In the genomic region with DNA sequence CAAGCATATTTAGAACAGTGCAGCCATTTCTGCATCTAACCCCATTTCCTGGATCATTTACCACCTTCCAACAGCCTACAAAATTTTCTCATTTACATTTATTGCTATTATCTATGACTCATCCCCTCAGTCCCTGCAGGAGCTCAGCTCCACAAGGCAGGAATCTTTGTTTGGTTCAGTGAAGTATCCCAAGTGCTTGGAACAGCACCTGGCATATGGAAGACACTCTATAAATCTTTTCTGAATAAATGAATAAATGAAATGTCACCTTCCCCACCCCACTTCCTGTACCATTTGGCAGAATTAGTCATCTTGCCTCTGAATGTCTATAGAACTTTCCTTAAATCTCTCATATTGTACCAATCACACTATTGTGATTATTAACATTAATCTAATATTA, we compare ENCODE assay signal across 14 cellular contexts.
DNase-seq lines count a peak whose midpoint lies in the region; ATAC-seq and TF ChIP-seq lines count a peak whose summit lies in the region.
"Had no signal": no experiment of that assay in that cellular context is flagged by ENCODE, and none has a peak within 500 bp of the region (broad histone marks: within the 10 kb centered on the region; RNA-seq: fewer than 3 reads in every experiment).

No MANE protein-coding gene starts in this region.

- H3K27ac ChIP-seq in lower lobe of right lung (peak overlapping the region; percentile 1), ascending aorta (no peak overlapping the region)

- intact Hi-C loops in lower lobe of right lung (cut with DNase I), result no loop called here
- intact Hi-C loops in ascending aorta (cut with DNase I), result no loop called here

- peak; percentile 48 to 58 for ATAC-seq in activated CD4-positive, CD25-positive, alpha-beta regulatory T cell treated with anti-CD3 and anti-CD28 coated beads, Interleukin-2, amount 50 U/mL, for 24 hours
- ATAC-seq in lower lobe of right lung, result no peak
- no peak for ATAC-seq in HG02852 (IDR thresholded peaks at IDR 0.05; ENCODE audit: unreplicated experiment)

- TF ChIP-seq CTCF in lower lobe of right lung (IDR thresholded peaks at IDR 0.05), result no peak
- no peak for TF ChIP-seq CTCF in ascending aorta (IDR thresholded peaks at IDR 0.05)

- H3K4me1 ChIP-seq in lower lobe of right lung (peaks cover 21% of the 10 kb centered on the region), ascending aorta (peaks cover 8 to 13% of the 10 kb centered on the region in 2 donors)
- H3K4me1 ChIP-seq: Caco-2 had no signal

- H3K27me3 ChIP-seq in lower lobe of right lung (ENCODE audit: low read depth) (no peaks in the 10 kb centered on the region), ascending aorta (no peaks in the 10 kb centered on the region)

- peaks cover 7% of the 10 kb centered on the region for H3K9me3 ChIP-seq in lower lobe of right lung
- peaks cover 3 to 5% of the 10 kb centered on the region in 2 donors for H3K9me3 ChIP-seq in ascending aorta
- H3K9me3 ChIP-seq: Caco-2 had no signal

- H3K4me3 ChIP-seq in lower lobe of right lung, result no peak overlapping the region
- H3K4me3 ChIP-seq in ascending aorta, result no peak overlapping the region

- DNase-seq in activated CD4-positive, CD25-positive, alpha-beta regulatory T cell (lab: John Stamatoyannopoulos, UW), result no peak
- DNase-seq in NCI-H226 (peak; percentile 43), lower lobe of right lung (no peak), NCI-H1436 (lab: John Stamatoyannopoulos, UW) (no peak), ascending aorta (ENCODE audit: low spot score in 2 of 2) (no peak)
- DNase-seq in stimulated activated CD4-positive, alpha-beta T cell treated with anti-CD3 and anti-CD28 coated beads, Interleukin-12 subunit alpha, Interleukin-12 subunit beta, amount 100 ng/mL, for 4 hours, result no peak
- DNase-seq: 8988T; Caco-2; CD8-positive, alpha-beta memory T cell; DND-41; GF-D8; HCEC 1CT had no signal

- H3K36me3 ChIP-seq in lower lobe of right lung (no peaks in the 10 kb centered on the region), ascending aorta (no peaks in the 10 kb centered on the region)

Comparison
In these comparisons a context has a peak if more than half of its experiments do, and no peak if none do; other contexts are left out.
1. ATAC-seq: peak in activated CD4-positive, CD25-positive, alpha-beta regulatory T cell treated with anti-CD3 and anti-CD28 coated beads, Interleukin-2, amount 50 U/mL, for 24 hours (2 of 2); none in lower lobe of right lung (0 of 2) and HG02852 (single experiment).